In the genomic region with DNA sequence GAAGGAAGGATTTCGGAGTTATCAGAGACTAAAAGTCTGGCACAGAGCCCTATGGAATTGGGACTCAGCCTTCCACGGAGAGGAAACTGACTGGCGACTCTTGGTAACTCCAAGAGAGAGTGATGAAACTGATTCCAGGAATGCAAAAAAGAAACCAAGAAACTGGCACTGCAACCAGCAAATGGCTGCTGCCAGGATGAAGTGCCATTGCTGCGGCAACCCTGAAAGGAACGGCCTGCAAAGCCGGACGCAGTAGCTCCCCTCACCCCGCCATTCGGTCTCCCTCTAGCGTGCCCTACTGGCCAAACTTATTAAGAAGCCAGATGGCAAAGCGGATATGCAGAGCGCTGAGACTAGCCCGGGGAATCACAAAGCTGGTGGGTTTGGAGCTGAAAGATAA, we compare ENCODE assay signal across 8 cellular contexts.
DNase-seq lines count a peak whose midpoint lies in the region; TF ChIP-seq lines count a peak whose summit lies in the region.

No MANE protein-coding gene starts in this region.

- H3K4me2 ChIP-seq in skeletal muscle satellite cell (ENCODE audit: low read length) = peak overlapping the region; percentile 73

- H3K9ac ChIP-seq in iPS-15b (ENCODE audit: low read depth, low read length) = no peak overlapping the region
- H3K9ac ChIP-seq in skeletal muscle satellite cell (ENCODE audit: low read depth, low read length) = peak overlapping the region; percentile 23

- no peaks in the 10 kb centered on the region for H3K9me3 ChIP-seq in iPS-15b (ENCODE audit: control insufficient read depth, insufficient read depth, low read length)
- H3K9me3 ChIP-seq in skeletal muscle satellite cell (replicated peaks; ENCODE audit: low read length) = no peaks in the 10 kb centered on the region

- peak; percentile 84 for TF ChIP-seq CTCF in brain microvascular endothelial cell (IDR thresholded peaks at IDR 0.05; ENCODE audit: low read depth, low read length, missing control alignments)

- DNase-seq in NOMO-1 (lab: John Stamatoyannopoulos, UW; ENCODE audit: unreplicated experiment in 2 of 2) (peak; percentile 0 to 2), NOMO-1 treated with dmso at 0.1 percent for 144 hours (lab: John Stamatoyannopoulos, UW; ENCODE audit: unreplicated experiment) (no peak), H4 (ENCODE audit: low spot score) (peak; percentile 84), M059J (ENCODE audit: low read depth) (peak; percentile 24), brain microvascular endothelial cell (peak; percentile 61), T-helper 9 cell (no peak)

- H3K27me3 ChIP-seq in brain microvascular endothelial cell (replicated peaks) = no peaks in the 10 kb centered on the region
- H3K27me3 ChIP-seq in iPS-15b (ENCODE audit: control insufficient read depth, insufficient read depth, low read length) = no peaks in the 10 kb centered on the region
- no peaks in the 10 kb centered on the region for H3K27me3 ChIP-seq in skeletal muscle satellite cell (ENCODE audit: control insufficient read depth, insufficient read depth, low read length)

- H3K36me3 ChIP-seq in brain microvascular endothelial cell (replicated peaks) (no peaks in the 10 kb centered on the region), iPS-15b (ENCODE audit: control insufficient read depth, insufficient read depth, low read length) (no peaks in the 10 kb centered on the region), skeletal muscle satellite cell (ENCODE audit: insufficient read depth, low read length) (no peaks in the 10 kb centered on the region)

- peak overlapping the region; percentile 33 for H3K4me3 ChIP-seq in brain microvascular endothelial cell (ENCODE audit: low read depth, low read length)
- H3K4me3 ChIP-seq in iPS-15b (ENCODE audit: low read depth, low read length) = peak overlapping the region; percentile 27
- H3K4me3 ChIP-seq in skeletal muscle satellite cell (ENCODE audit: low read length) = peak overlapping the region; percentile 55

- in situ Hi-C loops in brain microvascular endothelial cell (cut with HindIII; ENCODE audit: low pct_ligation_motif_present, low sequenced_read_pairs) = no loop called here

- H3K4me1 ChIP-seq in iPS-15b (ENCODE audit: control insufficient read depth, insufficient read depth, low read length) (no peaks in the 10 kb centered on the region), skeletal muscle satellite cell (ENCODE audit: control insufficient read depth, insufficient read depth, low read length) (peaks cover 29% of the 10 kb centered on the region)

- no peak overlapping the region for H3K27ac ChIP-seq in brain microvascular endothelial cell

Comparison
In these comparisons a context has a peak if more than half of its experiments do, and no peak if none do; other contexts are left out.
1. DNase-seq: peak in NOMO-1 (2 of 2), H4 (single experiment), M059J (single experiment) and brain microvascular endothelial cell (single experiment); none in NOMO-1 treated with dmso at 0.1 percent for 144 hours (single experiment) and T-helper 9 cell (single experiment).
2. Peak in every context shown above with its lines, with median percentiles within 50 percentile points of each other: H3K4me3 ChIP-seq.